In the genomic region with DNA sequence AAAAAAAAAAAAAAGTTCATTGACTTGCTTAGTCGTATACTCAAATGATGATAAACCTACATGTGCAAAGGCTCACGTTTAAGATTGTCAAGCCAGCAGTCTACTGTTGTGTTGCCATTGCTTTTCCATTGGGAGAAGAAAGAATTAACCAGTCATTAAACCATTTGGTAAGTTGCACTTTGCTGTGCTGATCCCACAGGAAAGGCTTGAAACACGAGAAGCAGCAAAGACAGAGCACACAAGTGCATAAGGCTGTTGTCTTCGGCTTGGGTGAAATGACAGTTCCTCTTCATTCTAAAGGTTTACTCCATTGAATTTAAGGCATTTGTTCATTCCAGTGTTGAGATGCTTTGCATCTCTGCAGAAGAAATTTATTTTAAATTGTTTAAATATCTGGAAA, we compare ENCODE assay signal across 1 cellular context.
TF ChIP-seq lines count a peak whose summit lies in the region.

No MANE protein-coding gene starts in this region.

TF ChIP-seq in HepG2, 621 proteins besides CTCF, POLR2A, EP300 and RAD21:
- no peak for TF ChIP-seq ZNF589 (CRISPR knock-in tag; conservative IDR thresholded peaks at IDR 0.05)
- TF ChIP-seq ZNF501 (CRISPR knock-in tag; IDR thresholded peaks at IDR 0.05) = no peak
- no peak for TF ChIP-seq NFYC (CRISPR knock-in tag; IDR thresholded peaks at IDR 0.05)
- TF ChIP-seq, protein P1, sequence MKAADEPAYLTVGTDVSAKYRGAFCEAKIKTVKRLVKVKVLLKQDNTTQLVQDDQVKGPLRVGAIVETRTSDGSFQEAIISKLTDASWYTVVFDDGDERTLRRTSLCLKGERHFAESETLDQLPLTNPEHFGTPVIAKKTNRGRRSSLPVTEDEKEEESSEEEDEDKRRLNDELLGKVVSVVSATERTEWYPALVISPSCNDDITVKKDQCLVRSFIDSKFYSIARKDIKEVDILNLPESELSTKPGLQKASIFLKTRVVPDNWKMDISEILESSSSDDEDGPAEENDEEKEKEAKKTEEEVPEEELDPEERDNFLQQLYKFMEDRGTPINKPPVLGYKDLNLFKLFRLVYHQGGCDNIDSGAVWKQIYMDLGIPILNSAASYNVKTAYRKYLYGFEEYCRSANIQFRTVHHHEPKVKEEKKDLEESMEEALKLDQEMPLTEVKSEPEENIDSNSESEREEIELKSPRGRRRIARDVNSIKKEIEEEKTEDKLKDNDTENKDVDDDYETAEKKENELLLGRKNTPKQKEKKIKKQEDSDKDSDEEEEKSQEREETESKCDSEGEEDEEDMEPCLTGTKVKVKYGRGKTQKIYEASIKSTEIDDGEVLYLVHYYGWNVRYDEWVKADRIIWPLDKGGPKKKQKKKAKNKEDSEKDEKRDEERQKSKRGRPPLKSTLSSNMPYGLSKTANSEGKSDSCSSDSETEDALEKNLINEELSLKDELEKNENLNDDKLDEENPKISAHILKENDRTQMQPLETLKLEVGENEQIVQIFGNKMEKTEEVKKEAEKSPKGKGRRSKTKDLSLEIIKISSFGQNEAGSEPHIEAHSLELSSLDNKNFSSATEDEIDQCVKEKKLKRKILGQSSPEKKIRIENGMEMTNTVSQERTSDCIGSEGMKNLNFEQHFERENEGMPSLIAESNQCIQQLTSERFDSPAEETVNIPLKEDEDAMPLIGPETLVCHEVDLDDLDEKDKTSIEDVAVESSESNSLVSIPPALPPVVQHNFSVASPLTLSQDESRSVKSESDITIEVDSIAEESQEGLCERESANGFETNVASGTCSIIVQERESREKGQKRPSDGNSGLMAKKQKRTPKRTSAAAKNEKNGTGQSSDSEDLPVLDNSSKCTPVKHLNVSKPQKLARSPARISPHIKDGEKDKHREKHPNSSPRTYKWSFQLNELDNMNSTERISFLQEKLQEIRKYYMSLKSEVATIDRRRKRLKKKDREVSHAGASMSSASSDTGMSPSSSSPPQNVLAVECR (CRISPR knock-in tag; IDR thresholded peaks at IDR 0.05; ENCODE audit: borderline replicate concordance) = no peak
